ENCODE assay signal across 22 cellular contexts in genomic region chr1:77620273-77620672, GRCh38.
DNase-seq lines count a peak whose midpoint lies in the region; ATAC-seq and TF ChIP-seq lines count a peak whose summit lies in the region.
"Had no signal": no experiment of that assay in that cellular context is flagged by ENCODE, and none has a peak within 500 bp of the region (broad histone marks: within the 10 kb centered on the region; RNA-seq: fewer than 3 reads in every experiment).

No MANE protein-coding gene starts in this region.

- in situ Hi-C loops in GM13976 (cut with MboI; ENCODE audit: low sequenced_read_pairs, unreplicated experiment), result no loop called here

- H3K9me3 ChIP-seq in CD4-positive, alpha-beta memory T cell (ENCODE audit: control insufficient read depth in 1 of 2, low read length in 2 of 2), result no peaks in the 10 kb centered on the region
- H3K9me3 ChIP-seq in mucosa of descending colon, result no peaks in the 10 kb centered on the region
- H3K9me3 ChIP-seq in CD4-positive, alpha-beta T cell (ENCODE audit: control insufficient read depth, low read length), result no peaks in the 10 kb centered on the region
- H3K9me3 ChIP-seq: A549, HAP-1, SJSA1 had no signal

- CTCF ChIA-PET in CD4-positive, alpha-beta memory T cell (lab: Charles Lee; ENCODE audit: partially characterized antibody), result no interaction called here
- CTCF ChIA-PET in activated CD8-positive, alpha-beta T cell treated with anti-CD3 and anti-CD28 coated beads for 36 hours (lab: Charles Lee), result no interaction called here
- CTCF ChIA-PET in CD4-positive, alpha-beta T cell (lab: Charles Lee), result interaction anchor here (0.7 kb wide), 1 partner anchor 119 kb away, joined by 3 read pairs; no protein-coding TSS in a partner anchor

- POLR2A ChIA-PET in CD4-positive, alpha-beta memory T cell (lab: Charles Lee; ENCODE audit: partially characterized antibody), result no interaction called here
- POLR2A ChIA-PET in activated CD8-positive, alpha-beta T cell treated with anti-CD3 and anti-CD28 coated beads for 36 hours (lab: Charles Lee), result no interaction called here
- POLR2A ChIA-PET in CD4-positive, alpha-beta T cell (lab: Charles Lee), result no interaction called here

- H3K27ac ChIP-seq in CD4-positive, alpha-beta memory T cell (ENCODE audit: low read depth, low read length), result no peak overlapping the region
- H3K27ac ChIP-seq in CD4-positive, alpha-beta T cell (ENCODE audit: low read depth, low read length), result no peak overlapping the region
- H3K27ac ChIP-seq: A549, C4-2B, SJSA1 had no signal

- H3K36me3 Mint-ChIP-seq in CD4-positive, alpha-beta memory T cell, result peaks cover 52 to 58% of the 10 kb centered on the region in 2 donors
- peaks cover 43% of the 10 kb centered on the region for H3K36me3 Mint-ChIP-seq in activated CD8-positive, alpha-beta T cell treated with anti-CD3 and anti-CD28 coated beads for 36 hours (ENCODE audit: low read depth)
- peaks cover 80% of the 10 kb centered on the region for H3K36me3 Mint-ChIP-seq in CD4-positive, alpha-beta T cell (ENCODE audit: low read depth)

- no peaks in the 10 kb centered on the region for H3K36me3 ChIP-seq in CD4-positive, alpha-beta memory T cell (ENCODE audit: insufficient read depth, low read length)
- H3K36me3 ChIP-seq in mucosa of descending colon (ENCODE audit: low read depth), result no peaks in the 10 kb centered on the region
- H3K36me3 ChIP-seq: HAP-1 had no signal

- no peaks in the 10 kb centered on the region for H3K27me3 ChIP-seq in CD4-positive, alpha-beta memory T cell (ENCODE audit: insufficient read depth, low read length)
- no peaks in the 10 kb centered on the region for H3K27me3 ChIP-seq in CD4-positive, alpha-beta T cell (ENCODE audit: control insufficient read depth, insufficient read depth, low read length)
- H3K27me3 ChIP-seq: SJSA1 had no signal

- H3K9me3 Mint-ChIP-seq in CD4-positive, alpha-beta memory T cell, result no peaks in the 10 kb centered on the region
- no peaks in the 10 kb centered on the region for H3K9me3 Mint-ChIP-seq in activated CD8-positive, alpha-beta T cell treated with anti-CD3 and anti-CD28 coated beads for 36 hours
- no peaks in the 10 kb centered on the region for H3K9me3 Mint-ChIP-seq in CD4-positive, alpha-beta T cell

- peak overlapping the region in 4 of 7 donors; percentile 1 to 77 (median 25) for H3K27ac Mint-ChIP-seq in CD4-positive, alpha-beta memory T cell
- H3K27ac Mint-ChIP-seq in activated CD8-positive, alpha-beta T cell treated with anti-CD3 and anti-CD28 coated beads for 36 hours, result peak overlapping the region; percentile 13
- H3K27ac Mint-ChIP-seq in CD4-positive, alpha-beta T cell, result no peak overlapping the region

- no peaks in the 10 kb centered on the region for H3K4me1 ChIP-seq in CD4-positive, alpha-beta memory T cell (ENCODE audit: insufficient read depth, low read length)
- H3K4me1 ChIP-seq in mucosa of descending colon (ENCODE audit: low read depth), result peaks cover 3% of the 10 kb centered on the region
- H3K4me1 ChIP-seq: HAP-1, SJSA1 had no signal

- no peak for ATAC-seq in activated CD8-positive, alpha-beta T cell treated with anti-CD3 and anti-CD28 coated beads for 36 hours
- ATAC-seq in mucosa of descending colon, result peak; percentile 45
- no peak for ATAC-seq in CD4-positive, alpha-beta T cell (ENCODE audit: poor library complexity)
- ATAC-seq: A549, K562, Panc1 had no signal

- peak overlapping the region in 1 of 8 donors; percentile 4 for H3K4me3 Mint-ChIP-seq in CD4-positive, alpha-beta memory T cell
- H3K4me3 Mint-ChIP-seq in activated CD8-positive, alpha-beta T cell treated with anti-CD3 and anti-CD28 coated beads for 36 hours, result no peak overlapping the region
- no peak overlapping the region for H3K4me3 Mint-ChIP-seq in CD4-positive, alpha-beta T cell

- intact Hi-C loops in CD4-positive, alpha-beta memory T cell (cut with micrococcal nuclease), result no loop called here
- intact Hi-C loops in activated CD8-positive, alpha-beta T cell treated with anti-CD3 and anti-CD28 coated beads for 36 hours (cut with micrococcal nuclease), result no loop called here
- intact Hi-C loops in mucosa of descending colon (cut with DNase I, micrococcal nuclease), result no loop called here
- intact Hi-C loops in CD4-positive, alpha-beta T cell (cut with DNase I, micrococcal nuclease), result no loop called here

- no peak overlapping the region for H3K4me3 ChIP-seq in CD4-positive, alpha-beta memory T cell (ENCODE audit: low read length in 2 of 2)
- no peak overlapping the region for H3K4me3 ChIP-seq in mucosa of descending colon
- H3K4me3 ChIP-seq: A549, HAP-1, K562, SJSA1 had no signal

- peaks cover 12 to 18% (median 14%) of the 10 kb centered on the region in 4 donors for H3K4me1 Mint-ChIP-seq in CD4-positive, alpha-beta memory T cell
- peaks cover 9% of the 10 kb centered on the region for H3K4me1 Mint-ChIP-seq in activated CD8-positive, alpha-beta T cell treated with anti-CD3 and anti-CD28 coated beads for 36 hours (ENCODE audit: low read depth)
- peaks cover 15% of the 10 kb centered on the region for H3K4me1 Mint-ChIP-seq in CD4-positive, alpha-beta T cell (ENCODE audit: low read depth)

- TF ChIP-seq CTCF in activated CD8-positive, alpha-beta T cell treated with anti-CD3 and anti-CD28 coated beads for 36 hours (IDR thresholded peaks at IDR 0.05), result no peak
- TF ChIP-seq CTCF in mucosa of descending colon (IDR thresholded peaks at IDR 0.05), result no peak
- no peak for TF ChIP-seq CTCF in CD4-positive, alpha-beta T cell (IDR thresholded peaks at IDR 0.05)
- no peak for TF ChIP-seq CTCF in GM13976 (IDR thresholded peaks at IDR 0.05; ENCODE audit: borderline replicate concordance, control extremely low read depth, extremely low read depth, insufficient read depth, missing control alignments)

- H3K27me3 Mint-ChIP-seq in CD4-positive, alpha-beta memory T cell, result no peaks in the 10 kb centered on the region
- H3K27me3 Mint-ChIP-seq in activated CD8-positive, alpha-beta T cell treated with anti-CD3 and anti-CD28 coated beads for 36 hours, result no peaks in the 10 kb centered on the region
- H3K27me3 Mint-ChIP-seq in CD4-positive, alpha-beta T cell, result no peaks in the 10 kb centered on the region

- no peak for DNase-seq in CD4-positive, alpha-beta memory T cell
- DNase-seq in MV-4-11 (lab: John Stamatoyannopoulos, UW), result peak; percentile 22
- DNase-seq in activated CD8-positive, alpha-beta T cell treated with anti-CD3 and anti-CD28 coated beads for 36 hours, result no peak
- no peak for DNase-seq in mucosa of descending colon
- no peak for DNase-seq in CD4-positive, alpha-beta T cell
- no peak for DNase-seq in DMS 273 (lab: John Stamatoyannopoulos, UW; ENCODE audit: unreplicated experiment)
- DNase-seq in NOMO-1 treated with dmso at 0.1 percent for 144 hours (lab: John Stamatoyannopoulos, UW; ENCODE audit: unreplicated experiment), result no peak
- DNase-seq in GM13976 (ENCODE audit: low spot score), result no peak
- DNase-seq: COR-L47, DMS153, GDM1, NCI-H1436, NCI-H1930, NCI-H2171, NCI-H526, SW 1271 had no signal
